In genomic region chr6:33410711-33411631, GRCh38 we compare ENCODE assay signal across 9 cellular contexts. TPM values are rescaled to one million over a fixed set of nuclear protein-coding genes. Genes with fewer than 3 reads are reported as not detected.
DNase-seq lines count a peak whose midpoint lies in the region; ATAC-seq, FAIRE-seq and TF ChIP-seq lines count a peak whose summit lies in the region.
"Had no signal": no experiment of that assay in that cellular context is flagged by ENCODE, and none has a peak within 500 bp of the region (broad histone marks: within the 10 kb centered on the region; RNA-seq: fewer than 3 reads in every experiment).

PHF1 (plus strand) TSS chr6:33411014; CDS start chr6:33412264, 1,250 bp downstream.

- peaks cover 0 to 39% of the 10 kb centered on the region in 2 donors for H3K36me3 ChIP-seq in gastroesophageal sphincter

- DNase-seq in AG08396 (ENCODE audit: low spot score), result peak; percentile 93
- DNase-seq in GM12892 (ENCODE audit: insufficient read length), result peak; percentile 80
- DNase-seq in NCI-H2227 treated with DMSO at 0.1 percent for 48 hours (lab: John Stamatoyannopoulos, UW), result peak; percentile 72
- DNase-seq in activated gamma-delta T cell treated with anti-CD3 and anti-CD28 coated beads, Interleukin-2, amount 50 U/mL, for 16 hours (ENCODE audit: low read depth), result peak; percentile 69
- peak; percentile 73 for DNase-seq in occipital lobe (lab: John Stamatoyannopoulos, UW)
- no peak for DNase-seq in OCI-M1 (lab: John Stamatoyannopoulos, UW)

- no peak for FAIRE-seq in GM12892 (lab: Jason Lieb, UNC)
- FAIRE-seq: endometrium had no signal

- TF ChIP-seq POLR2A in GM12892 (IDR thresholded peaks at IDR 0.05; ENCODE audit: low read depth, low read length) (peak; percentile 46; the same call in 1 of the 2 replicates), gastroesophageal sphincter (IDR thresholded peaks at IDR 0.05) (peak; percentile 56 to 69)

- 0% methylated on average over 1 of the region's 67 CpGs; no CpG with 5 or more reads in 1 of the 2 donors for WGBS in gastroesophageal sphincter (ENCODE audit: low coverage in 1 of 2), 2 donors

- TF ChIP-seq CTCF in gastroesophageal sphincter (IDR thresholded peaks at IDR 0.05), result peak in 2 of 4 experiments; percentile 9 to 27

- peak within 1 kb of the TSS; percentile 94 to 100 (median 98) for H3K27ac ChIP-seq in gastroesophageal sphincter

- peak within 1 kb of the TSS; percentile 75 to 100 for H3K4me3 ChIP-seq in gastroesophageal sphincter

- H3K9me3 ChIP-seq in gastroesophageal sphincter, result no peaks in the 10 kb centered on the region

- TF ChIP-seq EP300 in gastroesophageal sphincter (IDR thresholded peaks at IDR 0.05), result no peak

- ATAC-seq in HG02852 (IDR thresholded peaks at IDR 0.05; ENCODE audit: unreplicated experiment) (peak; percentile 38), gastroesophageal sphincter (peak; percentile 67)

- peaks cover 0 to 54% (median 10%) of the 10 kb centered on the region in 3 donors for H3K4me1 ChIP-seq in gastroesophageal sphincter

- no peaks in the 10 kb centered on the region for H3K27me3 ChIP-seq in gastroesophageal sphincter

RNA-seq across cellular contexts. Expression of gene PHF1, which starts in this region (rescaled TPM):
- polyA plus RNA-seq in GM12892 (2012; ENCODE audit: missing spikeins), result 17.4 TPM
- total RNA-seq in gastroesophageal sphincter, result 10 to 100 TPM; 73.0 to 91.0 (median 86.1) TPM
- 17.9 TPM for total RNA-seq in occipital lobe
